Comparison of ENCODE assay signal across 9 cellular contexts in the genomic region with DNA sequence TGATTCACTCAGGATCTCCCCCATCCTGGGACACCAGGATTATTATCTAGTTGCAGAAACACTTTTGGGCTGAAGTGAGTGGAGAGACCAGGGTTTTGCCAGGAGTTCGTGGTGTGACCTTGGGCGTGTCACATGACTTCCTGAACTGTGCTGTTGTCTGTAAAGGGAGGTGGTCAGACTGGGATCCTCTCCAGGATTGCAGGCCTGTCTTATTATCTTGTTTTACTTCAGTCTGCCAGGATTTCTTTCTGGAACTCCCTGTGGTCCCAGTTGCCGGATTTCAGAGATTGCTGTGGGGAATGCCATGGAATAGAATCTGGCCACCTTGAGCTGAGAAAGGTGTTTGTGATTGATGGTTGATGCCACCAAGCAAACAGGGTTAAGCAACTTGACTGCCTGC.
A peak's percentile ranks its signal among the peaks of the same experiment; 100 is the strongest.
DNase-seq lines count a peak whose midpoint lies in the region; ATAC-seq and TF ChIP-seq lines count a peak whose summit lies in the region.
"Had no signal": no experiment of that assay in that cellular context is flagged by ENCODE, and none has a peak within 500 bp of the region (broad histone marks: within the 10 kb centered on the region; RNA-seq: fewer than 3 reads in every experiment).

No MANE protein-coding gene starts in this region.

- H3K4me3 Mint-ChIP-seq in nephron progenitor cell = no peak overlapping the region
- H3K4me3 Mint-ChIP-seq: H9 had no signal

- peak overlapping the region; percentile 94 for H3K27ac Mint-ChIP-seq in nephron progenitor cell

- no peaks in the 10 kb centered on the region for H3K27me3 Mint-ChIP-seq in nephron progenitor cell (ENCODE audit: low read depth, poor library complexity)

- peak; percentile 63 for DNase-seq in AG09319 (ENCODE audit: extremely low read depth, low read depth)
- DNase-seq in RPMI8226 = peak; percentile 26
- DNase-seq in fibroblast of mammary gland (ENCODE audit: low read depth) = peak; percentile 92
- no peak for DNase-seq in nephron progenitor cell
- DNase-seq in NOMO-1 treated with dmso at 0.1 percent for 144 hours (lab: John Stamatoyannopoulos, UW; ENCODE audit: unreplicated experiment) = no peak
- DNase-seq in superior temporal gyrus (ENCODE audit: extremely low spot score) = no peak
- DNase-seq in cortex of kidney (lab: John Stamatoyannopoulos, UW) = no peak
- DNase-seq: H9 had no signal

- no peak overlapping the region for H3K4me3 ChIP-seq in fibroblast of mammary gland (ENCODE audit: control insufficient read depth, low read depth, low read length)

- ATAC-seq in HG02981 (IDR thresholded peaks at IDR 0.05; ENCODE audit: unreplicated experiment) = no peak

- H3K9me3 Mint-ChIP-seq in nephron progenitor cell = no peaks in the 10 kb centered on the region
- H3K9me3 Mint-ChIP-seq: H9 had no signal

- H3K4me1 Mint-ChIP-seq in nephron progenitor cell = peaks cover 50% of the 10 kb centered on the region

- TF ChIP-seq CTCF in AG09319 (IDR thresholded peaks at IDR 0.05; ENCODE audit: low read depth, low read length) (no peak), fibroblast of mammary gland (conservative IDR thresholded peaks at IDR 0.05; ENCODE audit: control insufficient read depth, insufficient read depth, low read depth, low read length) (no peak), nephron progenitor cell (IDR thresholded peaks at IDR 0.05) (no peak)

- peaks cover 57% of the 10 kb centered on the region for H3K36me3 Mint-ChIP-seq in nephron progenitor cell (ENCODE audit: low read depth)

Comparison
In these comparisons a context has a peak if more than half of its experiments do, and no peak if none do; other contexts are left out.
1. DNase-seq: peak in AG09319 (single experiment), RPMI8226 (single experiment) and fibroblast of mammary gland (single experiment); none in nephron progenitor cell (single experiment), NOMO-1 treated with dmso at 0.1 percent for 144 hours (single experiment), superior temporal gyrus (single experiment) and cortex of kidney (single experiment).